ENCODE assay signal across 11 cellular contexts in the genomic region with DNA sequence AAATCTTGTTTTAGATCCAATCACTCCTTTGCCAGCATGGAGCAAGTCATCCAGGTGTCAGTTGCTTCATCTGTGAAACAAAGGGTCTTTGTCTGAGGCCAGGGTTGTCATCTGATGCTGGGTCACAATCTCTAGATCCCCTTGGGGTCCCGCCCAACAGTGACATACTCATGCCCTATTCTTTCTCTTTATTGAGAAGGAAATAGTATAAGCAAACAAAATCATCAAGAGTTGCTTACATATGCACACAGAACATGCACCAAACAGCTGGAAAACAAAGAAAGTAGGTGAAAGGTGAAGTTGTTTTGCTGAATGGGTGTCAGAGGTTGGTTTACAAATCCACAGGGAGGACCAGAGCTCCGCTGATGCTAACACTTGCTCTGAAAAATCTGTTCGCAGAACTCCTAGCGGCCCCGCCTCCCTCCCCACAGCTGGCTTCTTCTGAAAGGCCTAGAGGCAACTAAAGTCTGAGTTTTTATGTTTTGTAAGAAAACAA.
DNase-seq lines count a peak whose midpoint lies in the region; TF ChIP-seq lines count a peak whose summit lies in the region.
"Had no signal": no experiment of that assay in that cellular context is flagged by ENCODE, and none has a peak within 500 bp of the region (broad histone marks: within the 10 kb centered on the region; RNA-seq: fewer than 3 reads in every experiment).

No MANE protein-coding gene starts in this region.

- H3K27me3 Mint-ChIP-seq in nephron progenitor cell (ENCODE audit: low read depth, poor library complexity): peaks cover 11% of the 10 kb centered on the region

- H3K4me1 Mint-ChIP-seq in nephron progenitor cell: peaks cover 43% of the 10 kb centered on the region

- H3K27me3 ChIP-seq in brain microvascular endothelial cell (replicated peaks) (no peaks in the 10 kb centered on the region), iPS-20b (ENCODE audit: insufficient read depth, low read length) (no peaks in the 10 kb centered on the region; the same call in 1 of the 2 replicates)

- no peaks in the 10 kb centered on the region for H3K36me3 ChIP-seq in brain microvascular endothelial cell (replicated peaks)
- no peaks in the 10 kb centered on the region for H3K36me3 ChIP-seq in iPS-20b (ENCODE audit: insufficient read depth, low read depth, low read length)

- H3K4me3 ChIP-seq in brain microvascular endothelial cell (ENCODE audit: low read depth, low read length) (no peak overlapping the region), iPS-20b (ENCODE audit: low read length) (peak overlapping the region; percentile 19; the same call in 1 of the 2 replicates)

- peaks cover 17% of the 10 kb centered on the region for H3K4me1 ChIP-seq in iPS-20b (ENCODE audit: insufficient read depth, low read length)

- no peaks in the 10 kb centered on the region for H3K9me3 ChIP-seq in iPS-20b (ENCODE audit: insufficient read depth, low read depth, low read length)

- H3K4me3 Mint-ChIP-seq in nephron progenitor cell: no peak overlapping the region
- H3K4me3 Mint-ChIP-seq: activated naive CD4-positive, alpha-beta T cell treated with anti-CD3 and anti-CD28 coated beads, Interleukin-2, amount 10 ng/mL, durations not matched to agents 7 days and 5 days had no signal

- no peaks in the 10 kb centered on the region for H3K36me3 Mint-ChIP-seq in nephron progenitor cell (ENCODE audit: low read depth)
- H3K36me3 Mint-ChIP-seq: activated naive CD4-positive, alpha-beta T cell treated with anti-CD3 and anti-CD28 coated beads, Interleukin-2, amount 10 ng/mL, durations not matched to agents 7 days and 5 days had no signal

- no peak overlapping the region for H3K27ac Mint-ChIP-seq in nephron progenitor cell
- H3K27ac Mint-ChIP-seq: activated naive CD4-positive, alpha-beta T cell treated with anti-CD3 and anti-CD28 coated beads, Interleukin-2, amount 10 ng/mL, durations not matched to agents 7 days and 5 days had no signal

- DNase-seq in LoVo (ENCODE audit: low spot score): peak; percentile 12
- peak; percentile 48 for DNase-seq in brain microvascular endothelial cell
- peak; percentile 98 for DNase-seq in smooth muscle cell of the brain vasculature (ENCODE audit: low read depth, low spot score)
- DNase-seq in GM13977 (ENCODE audit: low spot score): no peak
- no peak for DNase-seq in nephron progenitor cell
- DNase-seq in G401 (ENCODE audit: low spot score): no peak
- DNase-seq: activated CD4-positive, alpha-beta T cell treated with anti-CD3 and anti-CD28 coated beads, Interleukin-2, amount 50 U/mL, for 48 hours; activated naive CD4-positive, alpha-beta T cell treated with anti-CD3 and anti-CD28 coated beads, Interleukin-2, amount 10 ng/mL, durations not matched to agents 7 days and 5 days; KBM-7; NCI-H446 treated with DMSO at 0.1 percent for 48 hours had no signal

- H3K27ac ChIP-seq in brain microvascular endothelial cell: no peak overlapping the region
- no peak overlapping the region for H3K27ac ChIP-seq in iPS-20b (ENCODE audit: low read length)

- TF ChIP-seq CTCF in brain microvascular endothelial cell (IDR thresholded peaks at IDR 0.05; ENCODE audit: low read depth, low read length, missing control alignments) (no peak), GM13977 (IDR thresholded peaks at IDR 0.05; ENCODE audit: extremely low read depth, insufficient read depth, missing control alignments) (no peak), nephron progenitor cell (IDR thresholded peaks at IDR 0.05) (no peak)

- no peaks in the 10 kb centered on the region for H3K9me3 Mint-ChIP-seq in nephron progenitor cell
- H3K9me3 Mint-ChIP-seq: activated naive CD4-positive, alpha-beta T cell treated with anti-CD3 and anti-CD28 coated beads, Interleukin-2, amount 10 ng/mL, durations not matched to agents 7 days and 5 days had no signal

- in situ Hi-C loops in brain microvascular endothelial cell (cut with HindIII; ENCODE audit: low pct_ligation_motif_present, low sequenced_read_pairs) (no loop called here), GM13977 (cut with MboI; ENCODE audit: low pct_unique_long_range_greater_than_20kb, low sequenced_read_pairs, unreplicated experiment) (no loop called here), G401 (cut with HindIII; ENCODE audit: low sequenced_read_pairs) (no loop called here)

- peak overlapping the region; percentile 62; the same call in 1 of the 2 replicates for H3K9ac ChIP-seq in iPS-20b (ENCODE audit: low read depth, low read length)

Comparison
In these comparisons a context has a peak if more than half of its experiments do, and no peak if none do; other contexts are left out.
1. DNase-seq: peak in LoVo (single experiment), brain microvascular endothelial cell (single experiment) and smooth muscle cell of the brain vasculature (single experiment); none in GM13977 (single experiment), nephron progenitor cell (single experiment) and G401 (single experiment).